Comparison of ENCODE assay signal across 16 cellular contexts in the genomic region with DNA sequence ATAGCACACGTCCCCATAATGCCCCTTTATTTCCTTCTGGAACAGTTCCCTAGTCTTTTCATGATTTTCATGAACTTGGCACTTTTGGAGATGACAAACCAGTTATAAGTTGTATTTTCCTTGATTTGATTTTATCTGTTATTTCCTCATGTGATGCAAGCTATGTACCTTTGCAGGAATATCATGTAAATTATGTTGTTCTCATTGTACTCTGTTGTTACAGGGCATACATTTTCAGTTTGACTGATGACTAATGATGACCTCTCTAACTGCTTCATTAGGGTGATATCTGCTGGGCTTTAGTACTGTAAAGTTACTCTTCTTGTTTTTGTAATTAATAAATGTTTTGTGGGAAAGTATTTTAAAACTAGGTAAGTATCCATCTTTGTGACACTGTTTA.
A peak's percentile ranks its signal among the peaks of the same experiment; 100 is the strongest.
DNase-seq lines count a peak whose midpoint lies in the region; ATAC-seq and TF ChIP-seq lines count a peak whose summit lies in the region.
"Had no signal": no experiment of that assay in that cellular context is flagged by ENCODE, and none has a peak within 500 bp of the region (broad histone marks: within the 10 kb centered on the region; RNA-seq: fewer than 3 reads in every experiment).

No MANE protein-coding gene starts in this region.

- H3K27me3 Mint-ChIP-seq in endothelial cell (ENCODE audit: unreplicated experiment), result peaks cover 5% of the 10 kb centered on the region
- H3K27me3 Mint-ChIP-seq: IgD-negative memory B cell had no signal

- no TSS peak for BruUV-seq in PC-3 (replicated peaks; lab: Mats Ljungman, UMichigan)

- H4K20me1 ChIP-seq in GM23248 (ENCODE audit: insufficient read depth), result peaks cover 27% of the 10 kb centered on the region; the same call in 1 of the 2 replicates
- H4K20me1 ChIP-seq in PC-3 (ENCODE audit: low read length), result peaks cover 23% of the 10 kb centered on the region

- CTCF ChIA-PET in PC-3 (lab: Charles Lee), result no interaction called here

- H3K9ac ChIP-seq in GM23248, result no peak overlapping the region
- H3K9ac ChIP-seq in PC-3 (ENCODE audit: low read length), result peak overlapping the region; percentile 37; the same call in 1 of the 2 replicates

- no peaks in the 10 kb centered on the region for H3K9me2 ChIP-seq in GM23248 (ENCODE audit: insufficient read depth)
- H3K9me2 ChIP-seq in PC-3 (replicated peaks; ENCODE audit: low read length), result no peaks in the 10 kb centered on the region

- peaks cover 19% of the 10 kb centered on the region for H3K4me1 Mint-ChIP-seq in endothelial cell (ENCODE audit: unreplicated experiment)

- TF ChIP-seq CTCF in PC-3 (conservative IDR thresholded peaks at IDR 0.05; ENCODE audit: low read depth, low read length) (no peak), endothelial cell (IDR thresholded peaks at IDR 0.05; ENCODE audit: unreplicated experiment) (no peak), psoas muscle (IDR thresholded peaks at IDR 0.05) (no peak)

- DNase-seq in GM23248, result peak; percentile 23
- peak; percentile 37 for DNase-seq in PC-3
- DNase-seq in endothelial cell (ENCODE audit: low spot score), result no peak
- peak; percentile 27 for DNase-seq in renal cortical epithelial cell (ENCODE audit: low read depth)
- DNase-seq in NCI-H2171 treated with DMSO at 0.1 percent for 48 hours (lab: John Stamatoyannopoulos, UW), result no peak
- DNase-seq in hippocampal formation (lab: John Stamatoyannopoulos, UW), result no peak
- DNase-seq in psoas muscle, result no peak
- DNase-seq: CD8-positive, alpha-beta T cell; DND-41; HCEC 1CT; MV-4-11; NCI-H1417 treated with DMSO at 0.1 percent for 48 hours; NCI-H2029 treated with DMSO at 0.1 percent for 48 hours; NCI-H524 treated with DMSO at 0.1 percent for 48 hours; SHP77 treated with DMSO at 0.1 percent for 48 hours had no signal

- H3K36me3 ChIP-seq in GM23248 (ENCODE audit: low read depth), result peaks cover 4% of the 10 kb centered on the region; the same call in 1 of the 2 replicates
- 0 out of 2 replicates have a peak, but pooled peaks cover 3% of the 10 kb centered on the region for H3K36me3 ChIP-seq in PC-3 (ENCODE audit: low read depth, low read length)
- no peaks in the 10 kb centered on the region for H3K36me3 ChIP-seq in psoas muscle (ENCODE audit: insufficient read depth in 1 of 2, low read depth in 1 of 2)

- intact Hi-C loops in PC-3 (cut with micrococcal nuclease), result no loop called here
- intact Hi-C loops in psoas muscle (cut with DNase I), result no loop called here

- in situ Hi-C loops in GM23248 (cut with MboI), result no loop called here

- no peaks in the 10 kb centered on the region for H3K9me3 ChIP-seq in GM23248 (ENCODE audit: low read depth)
- no peaks in the 10 kb centered on the region for H3K9me3 ChIP-seq in PC-3 (ENCODE audit: low read length)
- no peaks in the 10 kb centered on the region for H3K9me3 ChIP-seq in psoas muscle

- POLR2A ChIA-PET in PC-3 (lab: Charles Lee; ENCODE audit: unreplicated experiment), result no interaction called here

- H2AFZ ChIP-seq in GM23248 (no peak overlapping the region), PC-3 (ENCODE audit: low read length) (no peak overlapping the region)

- H3K27me3 ChIP-seq in GM23248 (replicated peaks; ENCODE audit: insufficient read depth) (no peaks in the 10 kb centered on the region), PC-3 (ENCODE audit: low read length) (no peaks in the 10 kb centered on the region), psoas muscle (ENCODE audit: insufficient read depth in 3 of 3, low read length in 2 of 3) (no peaks in the 10 kb centered on the region)

- no peak overlapping the region for H3K4me3 Mint-ChIP-seq in endothelial cell (ENCODE audit: unreplicated experiment)
- H3K4me3 Mint-ChIP-seq: CD8-positive, alpha-beta T cell; IgD-negative memory B cell had no signal

- peaks cover 29% of the 10 kb centered on the region for H3F3A ChIP-seq in GM23248 (ENCODE audit: insufficient read depth)
- no peaks in the 10 kb centered on the region for H3F3A ChIP-seq in PC-3 (ENCODE audit: low read length, unreplicated experiment)

- H3K4me1 ChIP-seq in GM23248 (ENCODE audit: insufficient read depth), result peaks cover 20% of the 10 kb centered on the region
- peaks cover 19% of the 10 kb centered on the region for H3K4me1 ChIP-seq in PC-3 (ENCODE audit: insufficient read depth, low read length)
- H3K4me1 ChIP-seq in psoas muscle, result peaks cover 5% of the 10 kb centered on the region

- H3K79me2 ChIP-seq in GM23248 (ENCODE audit: insufficient read depth) (peaks cover 100% of the 10 kb centered on the region), PC-3 (ENCODE audit: low read length) (peaks cover 44% of the 10 kb centered on the region)

- peaks cover 27% of the 10 kb centered on the region for H3K36me3 Mint-ChIP-seq in endothelial cell (ENCODE audit: low read depth, unreplicated experiment)

- 89 to 94% methylated on average over 1 of the region's 1 CpG for WGBS in GM23248 (ENCODE audit: low coverage in 1 of 2, low lambda C conversion rate in 2 of 2, missing lambda C conversion rate in 2 of 2), 2 experiments
- WGBS in psoas muscle, 3 donors, result 54 to 77% (median 64%) methylated on average over 1 of the region's 1 CpG

- H3K27ac ChIP-seq in GM23248 (peak overlapping the region; percentile 7; the same call in 1 of the 2 replicates), PC-3 (ENCODE audit: low read length) (peak overlapping the region; percentile 83), psoas muscle (no peak overlapping the region)

- no peaks in the 10 kb centered on the region for H3K9me3 Mint-ChIP-seq in endothelial cell (ENCODE audit: unreplicated experiment)
- H3K9me3 Mint-ChIP-seq: CD8-positive, alpha-beta T cell had no signal

- peak overlapping the region; percentile 44 for H3K27ac Mint-ChIP-seq in endothelial cell (ENCODE audit: unreplicated experiment)
- H3K27ac Mint-ChIP-seq: CD8-positive, alpha-beta T cell had no signal

- H3K4me3 ChIP-seq in GM23248 (no peak overlapping the region), PC-3 (ENCODE audit: low read length) (no peak overlapping the region), psoas muscle (no peak overlapping the region)

- H3K4me2 ChIP-seq in GM23248 (ENCODE audit: unreplicated experiment) (no peak overlapping the region), PC-3 (ENCODE audit: low read length) (peak overlapping the region; percentile 51; the same call in 1 of the 2 replicates)

- ATAC-seq in PC-3 (0 out of 2 replicates have a peak, but pooled peaks have one; percentile 30), psoas muscle (no peak)
- ATAC-seq: CD8-positive, alpha-beta T cell had no signal

Comparison
In these comparisons a context has a peak if more than half of its experiments do, and no peak if none do; other contexts are left out.
1. DNase-seq: peak in GM23248 (single experiment), PC-3 (single experiment) and renal cortical epithelial cell (single experiment); none in endothelial cell (single experiment), NCI-H2171 treated with DMSO at 0.1 percent for 48 hours (single experiment), hippocampal formation (0 of 2) and psoas muscle (0 of 2).